Comparison of ENCODE assay signal across 24 cellular contexts in the genomic region with DNA sequence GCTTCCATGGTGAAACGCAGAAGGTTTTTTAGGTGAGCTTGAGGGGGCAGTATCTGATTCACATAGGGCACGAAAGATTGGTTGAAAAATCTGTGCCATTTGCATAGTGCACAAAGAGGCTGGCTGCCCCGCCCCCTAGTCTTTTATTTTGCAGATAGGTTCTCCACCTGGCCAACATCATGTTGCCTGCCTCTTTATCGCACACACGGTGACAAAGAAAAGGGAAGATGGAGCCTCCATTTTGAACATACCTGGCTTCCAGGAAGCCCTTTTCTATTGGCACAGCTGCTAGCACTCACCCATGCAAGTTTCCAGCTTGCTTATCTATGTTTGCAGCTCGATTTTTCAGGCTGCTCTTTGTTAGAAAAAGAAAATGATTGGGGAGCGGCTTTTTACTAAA.
DNase-seq lines count a peak whose midpoint lies in the region; ATAC-seq and TF ChIP-seq lines count a peak whose summit lies in the region.
"Had no signal": no experiment of that assay in that cellular context is flagged by ENCODE, and none has a peak within 500 bp of the region (broad histone marks: within the 10 kb centered on the region; RNA-seq: fewer than 3 reads in every experiment).

No MANE protein-coding gene starts in this region.

- no peaks in the 10 kb centered on the region for H4K20me1 ChIP-seq in hepatocyte (ENCODE audit: insufficient read depth, poor library complexity, severe bottlenecking)

- peak overlapping the region; percentile 59 for H3K27ac ChIP-seq in hepatocyte
- H3K27ac ChIP-seq: 22Rv1, ovary, PC-9, sigmoid colon, tibial nerve, WERI-Rb-1 had no signal

- no peaks in the 10 kb centered on the region for H3K4me1 ChIP-seq in hepatocyte (ENCODE audit: insufficient read depth)
- H3K4me1 ChIP-seq: sigmoid colon, tibial nerve had no signal

- H2AFZ ChIP-seq in hepatocyte: peak overlapping the region; percentile 58
- H2AFZ ChIP-seq: PC-9 had no signal

- in situ Hi-C loops in KBM-7 (cut with MboI; ENCODE audit: low pct_unique_long_range_greater_than_20kb, low sequenced_read_pairs): no loop called here
- in situ Hi-C loops in GM13977 (cut with MboI; ENCODE audit: low pct_unique_long_range_greater_than_20kb, low sequenced_read_pairs, unreplicated experiment): no loop called here

- H3K9me2 ChIP-seq in hepatocyte (replicated peaks; ENCODE audit: insufficient read depth): peaks cover 3% of the 10 kb centered on the region

- H3K4me3 ChIP-seq in hepatocyte: no peak overlapping the region
- H3K4me3 ChIP-seq: ovary, PC-9, sigmoid colon, tibial nerve had no signal

- H3K27me3 ChIP-seq in hepatocyte: no peaks in the 10 kb centered on the region
- H3K27me3 ChIP-seq: ovary, sigmoid colon, tibial nerve had no signal

- WGBS in hepatocyte (ENCODE audit: low lambda C conversion rate, missing lambda C conversion rate): 75% methylated on average over 7 of the region's 7 CpGs

- DNase-seq in NCI-H2081 (lab: John Stamatoyannopoulos, UW) (peak; percentile 59 to 71), NCI-H2081 treated with DMSO at 0.1 percent for 48 hours (lab: John Stamatoyannopoulos, UW) (no peak), NCI-H2227 treated with DMSO at 0.1 percent for 48 hours (lab: John Stamatoyannopoulos, UW) (peak; percentile 4), hepatocyte (ENCODE audit: low spot score) (no peak), KBM-7 (no peak), GM13977 (ENCODE audit: low spot score) (no peak)
- DNase-seq in stimulated activated CD8-positive, alpha-beta memory T cell treated with anti-CD3 and anti-CD28 coated beads, Interleukin-4, amount 100 ng/mL, for 48 hours: no peak
- DNase-seq: activated CD4-positive, alpha-beta T cell treated with anti-CD3 and anti-CD28 coated beads, Interleukin-2, amount 50 U/mL, for 48 hours; activated naive CD4-positive, alpha-beta T cell treated with anti-CD3 and anti-CD28 coated beads, Interleukin-2, amount 50 U/mL, for 16 hours; activated T-cell treated with anti-CD3 and anti-CD28 coated beads, Interleukin-2, amount 50 U/mL, for 1 hour; AML-193; effector memory CD8-positive, alpha-beta T cell; mammary epithelial cell; naive thymus-derived CD4-positive, alpha-beta T cell; NCI-H2029; ovary; PC-9; SIG-M5; sigmoid colon; stimulated activated naive CD8-positive, alpha-beta T cell treated with anti-CD3 and anti-CD28 coated beads, Interleukin-15, Interleukin-2, amounts not matched to agents 100 U/mL and 50 U/mL, for 24 hours; WERI-Rb-1 had no signal

- TF ChIP-seq CTCF in hepatocyte (IDR thresholded peaks at IDR 0.05; ENCODE audit: poor library complexity) (no peak), GM13977 (IDR thresholded peaks at IDR 0.05; ENCODE audit: extremely low read depth, insufficient read depth, missing control alignments) (no peak)

- H3K4me2 ChIP-seq in hepatocyte: peak overlapping the region; percentile 27
- H3K4me2 ChIP-seq: PC-9 had no signal

- no peaks in the 10 kb centered on the region for H3K36me3 ChIP-seq in hepatocyte (replicated peaks; ENCODE audit: insufficient read depth, low read depth)
- H3K36me3 ChIP-seq: ovary, sigmoid colon, tibial nerve, WERI-Rb-1 had no signal

- H3K79me2 ChIP-seq in hepatocyte: no peaks in the 10 kb centered on the region

- no peak for ATAC-seq in HG02885 (IDR thresholded peaks at IDR 0.05; ENCODE audit: poor library complexity, unreplicated experiment)
- ATAC-seq: effector memory CD8-positive, alpha-beta T cell; stimulated activated naive CD8-positive, alpha-beta T cell treated with anti-CD3 and anti-CD28 coated beads, Interleukin-15, Interleukin-2, amounts not matched to agents 100 U/mL and 50 U/mL, for 24 hours had no signal

- no peaks in the 10 kb centered on the region for H3K9me3 ChIP-seq in hepatocyte (ENCODE audit: low read depth)
- H3K9me3 ChIP-seq: ovary, sigmoid colon, tibial nerve had no signal

Comparison
In these comparisons a context has a peak if more than half of its experiments do, and no peak if none do; other contexts are left out.
1. DNase-seq: peak in NCI-H2081 (2 of 2) and NCI-H2227 treated with DMSO at 0.1 percent for 48 hours (single experiment); none in NCI-H2081 treated with DMSO at 0.1 percent for 48 hours (single experiment), hepatocyte (single experiment), stimulated activated CD8-positive, alpha-beta memory T cell treated with anti-CD3 and anti-CD28 coated beads, Interleukin-4, amount 100 ng/mL, for 48 hours (single experiment), KBM-7 (single experiment) and GM13977 (single experiment).